Comparison of ENCODE assay signal across 17 cellular contexts in genomic region chr10:97911217-97911616, GRCh38.
DNase-seq lines count a peak whose midpoint lies in the region; ATAC-seq, FAIRE-seq and TF ChIP-seq lines count a peak whose summit lies in the region.
"Had no signal": no experiment of that assay in that cellular context is flagged by ENCODE, and none has a peak within 500 bp of the region (broad histone marks: within the 10 kb centered on the region; RNA-seq: fewer than 3 reads in every experiment).

No MANE protein-coding gene starts in this region.

- 0% methylated on average over 5 of the region's 5 CpGs for WGBS in K562 (ENCODE audit: insufficient coverage, low coverage, missing lambda C conversion rate)

- no peak overlapping the region for H3K27ac ChIP-seq in K562 (ENCODE audit: extremely low read depth, low read depth, low read length)
- H3K27ac ChIP-seq: 22Rv1 had no signal

- no peak overlapping the region for H3K4me2 ChIP-seq in K562 (ENCODE audit: insufficient read depth, low read length)

- H3K79me2 ChIP-seq in K562 (ENCODE audit: control insufficient read depth, insufficient read depth, low read length), result no peaks in the 10 kb centered on the region

- no peak overlapping the region for H2AFZ ChIP-seq in K562 (ENCODE audit: low read depth, low read length)

- H3K27ac Mint-ChIP-seq in MCF 10A (ENCODE audit: low read depth, unreplicated experiment), result no peak overlapping the region
- H3K27ac Mint-ChIP-seq: CD14-positive monocyte; CD8-positive, alpha-beta T cell; H9 had no signal

- H4K20me1 ChIP-seq in K562 (replicated peaks; ENCODE audit: control insufficient read depth, insufficient read depth, low read length), result 0 out of 2 replicates have a peak, but pooled peaks cover 5% of the 10 kb centered on the region

- BruUV-seq in K562 (replicated peaks; lab: Mats Ljungman, UMichigan) (no TSS peak), MCF 10A (replicated peaks; lab: Mats Ljungman, UMichigan) (no TSS peak)

- no peak overlapping the region for H3K9ac ChIP-seq in K562 (ENCODE audit: insufficient read depth in 1 of 2, low read depth in 2 of 2, low read length in 2 of 2)

- no peak for TF ChIP-seq EP300 in K562 (IDR thresholded peaks at IDR 0.05; ENCODE audit: low read length)

- no peaks in the 10 kb centered on the region for H3K4me1 Mint-ChIP-seq in MCF 10A (ENCODE audit: insufficient read depth, unreplicated experiment)

- CTCF ChIA-PET in K562 (lab: Yijun Ruan, JAX; ENCODE audit: low intra/inter-chr PET ratio) (no interaction called here), MCF 10A (lab: Yijun Ruan, JAX) (interaction anchor here (0.9 to 12.1 kb wide), 3 partner anchors 9 to 1336 kb away, joined by 4 to 347 read pairs (median 5); no protein-coding TSS in a partner anchor)

- TF ChIP-seq CTCF in K562 (IDR thresholded peaks at IDR 0.05 in 2 of 3, conservative IDR thresholded peaks at IDR 0.05 in 1 of 3; ENCODE audit: insufficient read depth in 2 of 3, low read depth in 1 of 3, low read length in 3 of 3) (no peak), MCF 10A (IDR thresholded peaks at IDR 0.05; ENCODE audit: unreplicated experiment) (no peak)

- POLR2A ChIA-PET in K562 (lab: Yijun Ruan, JAX) (no interaction called here), MCF 10A (lab: Yijun Ruan, JAX) (no interaction called here)

- no peaks in the 10 kb centered on the region for H3K9me3 ChIP-seq in K562 (replicated peaks; ENCODE audit: control insufficient read depth, insufficient read depth, low read depth, low read length)
- H3K9me3 ChIP-seq: Caco-2 had no signal

- TF ChIP-seq RAD21 in K562 (CRISPR knock-in tag; conservative IDR thresholded peaks at IDR 0.05 in 1 of 2, IDR thresholded peaks at IDR 0.05 in 1 of 2), result no peak

- FAIRE-seq in K562 (lab: Jason Lieb, UNC), result no peak
- FAIRE-seq: GM19239 had no signal

- H3K4me1 ChIP-seq in K562 (replicated peaks in 1 of 2; ENCODE audit: control insufficient read depth in 2 of 2, insufficient read depth in 2 of 2, low read length in 2 of 2), result peaks cover 0 to 8% of the 10 kb centered on the region in 2 experiments; a peak in 2 of 5 replicates
- H3K4me1 ChIP-seq: Caco-2 had no signal

- no peak overlapping the region for H3K4me3 ChIP-seq in K562

- in situ Hi-C loops in K562 (cut with MboI), result loop anchor here (25.0 kb wide), 1 partner anchor 401 kb away; no protein-coding TSS in a partner anchor

- intact Hi-C loops in K562 (cut with micrococcal nuclease), result loop anchor here (10.0 kb wide), 1 partner anchor 394 kb away; no protein-coding TSS in a partner anchor
- intact Hi-C loops in sciatic nerve (cut with DNase I), result no loop called here
- intact Hi-C loops in MCF 10A (cut with micrococcal nuclease), result no loop called here

- no peak overlapping the region for H3K4me3 Mint-ChIP-seq in MCF 10A (ENCODE audit: unreplicated experiment)
- H3K4me3 Mint-ChIP-seq: CD14-positive monocyte; CD8-positive, alpha-beta T cell; H9 had no signal

- H3K9me3 Mint-ChIP-seq in MCF 10A (ENCODE audit: unreplicated experiment), result no peaks in the 10 kb centered on the region
- H3K9me3 Mint-ChIP-seq: CD8-positive, alpha-beta T cell; H9 had no signal

- H3K36me3 Mint-ChIP-seq in MCF 10A (ENCODE audit: insufficient read depth, unreplicated experiment), result no peaks in the 10 kb centered on the region
- H3K36me3 Mint-ChIP-seq: CD14-positive monocyte; CD8-positive, alpha-beta T cell had no signal

- no peaks in the 10 kb centered on the region for H3K9me1 ChIP-seq in K562 (ENCODE audit: control insufficient read depth, insufficient read depth, low read length)

- DNase-seq in NCI-H1417 (lab: John Stamatoyannopoulos, UW), result peak in 2 of 3 experiments; percentile 70 to 88
- no peak for DNase-seq in NCI-H1417 treated with DMSO at 0.1 percent for 48 hours (lab: John Stamatoyannopoulos, UW)
- peak; percentile 90 for DNase-seq in COR-L47 (lab: John Stamatoyannopoulos, UW)
- DNase-seq in NCI-H146 treated with DMSO at 0.1 percent for 48 hours (lab: John Stamatoyannopoulos, UW; ENCODE audit: unreplicated experiment), result peak; percentile 59
- DNase-seq in K562 (ENCODE audit: extremely low read depth in 1 of 4, low spot score in 3 of 4), result no peak
- no peak for DNase-seq in NCI-H82 treated with DMSO at 0.1 percent for 48 hours (lab: John Stamatoyannopoulos, UW; ENCODE audit: unreplicated experiment)
- DNase-seq in sciatic nerve (ENCODE audit: low spot score), result no peak
- DNase-seq in MCF 10A (ENCODE audit: unreplicated experiment), result no peak
- DNase-seq: Caco-2; CD8-positive, alpha-beta T cell; DND-41; GDM1; GOT3; H9 had no signal

- no peaks in the 10 kb centered on the region for H3K36me3 ChIP-seq in K562 (ENCODE audit: control insufficient read depth, insufficient read depth, low read length)

- ATAC-seq in K562, result no peak
- ATAC-seq in sciatic nerve, result no peak
- ATAC-seq: CD8-positive, alpha-beta T cell had no signal

- H3K27me3 Mint-ChIP-seq in MCF 10A (ENCODE audit: insufficient read depth, unreplicated experiment), result peaks cover 38% of the 10 kb centered on the region

- H3K27me3 ChIP-seq in K562 (ENCODE audit: control insufficient read depth in 2 of 2, insufficient read depth in 2 of 2, low read length in 2 of 2), result peaks cover 14 to 38% of the 10 kb centered on the region in 2 experiments; a peak in 4 of 5 replicates

- TF ChIP-seq POLR2A in K562 (conservative IDR thresholded peaks at IDR 0.05), result no peak

TF ChIP-seq in K562, 482 proteins besides CTCF, POLR2A, EP300 and RAD21:
- TF ChIP-seq BHLHE40 (IDR thresholded peaks at IDR 0.05; ENCODE audit: low read length) (no peak), RFX1 (IDR thresholded peaks at IDR 0.05) (peak; percentile 68)
- TF ChIP-seq, protein P1, sequence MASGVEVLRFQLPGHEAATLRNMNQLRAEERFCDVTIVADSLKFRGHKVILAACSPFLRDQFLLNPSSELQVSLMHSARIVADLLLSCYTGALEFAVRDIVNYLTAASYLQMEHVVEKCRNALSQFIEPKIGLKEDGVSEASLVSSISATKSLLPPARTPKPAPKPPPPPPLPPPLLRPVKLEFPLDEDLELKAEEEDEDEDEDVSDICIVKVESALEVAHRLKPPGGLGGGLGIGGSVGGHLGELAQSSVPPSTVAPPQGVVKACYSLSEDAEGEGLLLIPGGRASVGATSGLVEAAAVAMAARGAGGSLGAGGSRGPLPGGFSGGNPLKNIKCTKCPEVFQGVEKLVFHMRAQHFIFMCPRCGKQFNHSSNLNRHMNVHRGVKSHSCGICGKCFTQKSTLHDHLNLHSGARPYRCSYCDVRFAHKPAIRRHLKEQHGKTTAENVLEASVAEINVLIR (CRISPR knock-in tag; IDR thresholded peaks at IDR 0.05), result no peak

Comparison
In these comparisons a context has a peak if more than half of its experiments do, and no peak if none do; other contexts are left out.
1. DNase-seq: peak in NCI-H1417 (2 of 3), COR-L47 (single experiment) and NCI-H146 treated with DMSO at 0.1 percent for 48 hours (single experiment); none in NCI-H1417 treated with DMSO at 0.1 percent for 48 hours (single experiment), K562 (0 of 4), NCI-H82 treated with DMSO at 0.1 percent for 48 hours (single experiment), sciatic nerve (single experiment) and MCF 10A (single experiment).